Comparison of ENCODE assay signal across 16 cellular contexts in the genomic region with DNA sequence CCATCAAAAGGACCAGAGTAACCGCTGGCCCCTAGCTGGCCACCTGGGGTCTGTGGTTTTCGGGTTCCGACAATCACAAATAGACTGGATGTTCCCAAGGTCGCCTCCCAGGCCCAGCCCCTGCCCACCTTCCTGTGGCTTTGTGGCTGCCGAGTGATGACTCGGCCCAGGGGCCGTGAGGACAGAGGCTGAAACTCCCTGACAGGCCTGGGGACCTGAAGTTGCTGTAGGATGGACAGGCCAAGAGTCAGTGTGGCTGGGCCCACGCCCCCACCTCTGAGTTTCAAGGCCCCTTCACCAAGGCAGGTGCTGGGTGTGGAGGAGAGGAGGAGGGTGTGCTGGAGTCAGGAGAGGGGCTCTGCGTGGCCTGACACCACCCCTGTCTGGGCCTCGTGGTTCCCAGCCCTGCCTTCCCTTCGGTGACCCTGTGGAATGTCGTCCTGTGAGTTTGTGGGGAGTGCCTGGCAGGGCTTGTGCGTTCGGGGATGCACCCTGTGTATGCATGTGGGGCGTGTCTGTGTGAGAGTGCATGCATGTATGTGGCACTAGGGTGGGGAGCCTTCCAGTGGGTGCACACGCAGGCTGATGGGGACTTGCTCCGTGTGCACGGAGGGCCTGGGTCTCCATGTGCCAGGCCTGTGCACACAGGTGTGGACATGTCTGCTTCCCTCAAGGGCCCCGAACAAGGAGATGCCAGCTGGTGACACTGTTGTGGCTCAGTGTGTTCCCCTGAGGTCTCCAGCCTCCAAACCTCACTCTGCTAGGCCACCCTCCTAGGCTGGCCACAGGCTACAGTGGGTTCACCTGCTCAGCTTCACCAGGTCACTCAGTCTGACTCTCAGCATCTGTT. TPM values are rescaled to one million over a fixed set of nuclear protein-coding genes. Genes with fewer than 3 reads are reported as not detected.
A peak's percentile ranks its signal among the peaks of the same experiment; 100 is the strongest.
DNase-seq lines count a peak whose midpoint lies in the region; ATAC-seq and TF ChIP-seq lines count a peak whose summit lies in the region.
"Had no signal": no experiment of that assay in that cellular context is flagged by ENCODE, and none has a peak within 500 bp of the region (broad histone marks: within the 10 kb centered on the region; RNA-seq: fewer than 3 reads in every experiment).

No MANE protein-coding gene starts in this region.

- H3K4me2 ChIP-seq in smooth muscle cell = no peak overlapping the region

- H3K4me3 Mint-ChIP-seq in IgD-negative memory B cell (peak overlapping the region; percentile 22 to 92 (median 75)), progenitor cell of endocrine pancreas (ENCODE audit: low read depth) (no peak overlapping the region)
- peak overlapping the region in 1 of 2 donors; percentile 17 for H3K4me3 Mint-ChIP-seq in stimulated activated naive CD8-positive, alpha-beta T cell treated with anti-CD3 and anti-CD28 coated beads, Interleukin-15, amount 100 ng/mL, for 72 hours
- peak overlapping the region in 2 of 10 donors; percentile 77 to 80 for H3K4me3 Mint-ChIP-seq in naive thymus-derived CD4-positive, alpha-beta T cell

- POLR2A ChIA-PET in naive thymus-derived CD4-positive, alpha-beta T cell (lab: Charles Lee) = interaction anchor here (0.8 kb wide), 1 partner anchor 1830 kb away, joined by 3 read pairs; no protein-coding TSS in a partner anchor

- no peak for TF ChIP-seq CTCF in GM12875 (IDR thresholded peaks at IDR 0.05; ENCODE audit: borderline replicate concordance, insufficient read depth, low read depth, low read length)
- TF ChIP-seq CTCF in epithelial cell of esophagus (IDR thresholded peaks at IDR 0.05; ENCODE audit: insufficient read depth, low read depth, low read length, missing control alignments) = no peak
- no peak for TF ChIP-seq CTCF in progenitor cell of endocrine pancreas (IDR thresholded peaks at IDR 0.05; ENCODE audit: unreplicated experiment)
- no peak for TF ChIP-seq CTCF in gastrocnemius medialis (IDR thresholded peaks at IDR 0.05 in 4 of 5, conservative IDR thresholded peaks at IDR 0.05 in 1 of 5)
- no peak for TF ChIP-seq CTCF in smooth muscle cell (IDR thresholded peaks at IDR 0.05; ENCODE audit: borderline replicate concordance, insufficient read depth, poor library complexity, severe bottlenecking)

- H4K20me1 ChIP-seq in smooth muscle cell (ENCODE audit: low read depth) = no peaks in the 10 kb centered on the region

- H3K27me3 ChIP-seq in gastrocnemius medialis = peaks cover 0 to 4% (median 0%) of the 10 kb centered on the region in 3 donors
- no peaks in the 10 kb centered on the region for H3K27me3 ChIP-seq in smooth muscle cell (ENCODE audit: low read depth)
- H3K27me3 ChIP-seq in naive thymus-derived CD4-positive, alpha-beta T cell (ENCODE audit: control insufficient read depth in 2 of 2, insufficient read depth in 2 of 2, low read length in 2 of 2) = no peaks in the 10 kb centered on the region

- no peaks in the 10 kb centered on the region for H3K36me3 ChIP-seq in gastrocnemius medialis
- H3K36me3 ChIP-seq in smooth muscle cell (ENCODE audit: low read depth) = no peaks in the 10 kb centered on the region
- H3K36me3 ChIP-seq in naive thymus-derived CD4-positive, alpha-beta T cell (ENCODE audit: control insufficient read depth in 2 of 3, insufficient read depth in 3 of 3, low read length in 3 of 3) = no peaks in the 10 kb centered on the region

- H3K36me3 Mint-ChIP-seq in IgD-negative memory B cell (no peaks in the 10 kb centered on the region), progenitor cell of endocrine pancreas (ENCODE audit: insufficient read depth) (no peaks in the 10 kb centered on the region)
- peaks cover 0 to 2% (median 0%) of the 10 kb centered on the region in 5 donors for H3K36me3 Mint-ChIP-seq in naive thymus-derived CD4-positive, alpha-beta T cell

- H3K9me3 ChIP-seq in gastrocnemius medialis (no peaks in the 10 kb centered on the region), smooth muscle cell (replicated peaks; ENCODE audit: low read depth) (no peaks in the 10 kb centered on the region)
- H3K9me3 ChIP-seq in naive thymus-derived CD4-positive, alpha-beta T cell (ENCODE audit: control insufficient read depth in 2 of 3, low read length in 3 of 3) = no peaks in the 10 kb centered on the region

- H3K4me1 ChIP-seq in gastrocnemius medialis (no peaks in the 10 kb centered on the region), smooth muscle cell (ENCODE audit: low read depth) (peaks cover 7% of the 10 kb centered on the region)
- peaks cover 5 to 35% of the 10 kb centered on the region in 2 donors for H3K4me1 ChIP-seq in naive thymus-derived CD4-positive, alpha-beta T cell (ENCODE audit: control insufficient read depth in 2 of 2, insufficient read depth in 2 of 2, low read length in 2 of 2)

- no peaks in the 10 kb centered on the region for H3F3A ChIP-seq in smooth muscle cell (ENCODE audit: low read depth)

- TF ChIP-seq POLR2A in gastrocnemius medialis (IDR thresholded peaks at IDR 0.05) = no peak

- H2AFZ ChIP-seq in smooth muscle cell (ENCODE audit: low read depth) = no peak overlapping the region

- H3K27ac Mint-ChIP-seq in IgD-negative memory B cell (no peak overlapping the region), progenitor cell of endocrine pancreas (peak overlapping the region; percentile 41)
- peak overlapping the region in 1 of 2 donors; percentile 74 for H3K27ac Mint-ChIP-seq in stimulated activated naive CD8-positive, alpha-beta T cell treated with anti-CD3 and anti-CD28 coated beads, Interleukin-15, amount 100 ng/mL, for 72 hours
- peak overlapping the region in 1 of 9 donors; percentile 38 for H3K27ac Mint-ChIP-seq in naive thymus-derived CD4-positive, alpha-beta T cell

- H3K27me3 Mint-ChIP-seq in IgD-negative memory B cell (no peaks in the 10 kb centered on the region), progenitor cell of endocrine pancreas (peaks cover 8% of the 10 kb centered on the region)
- no peaks in the 10 kb centered on the region for H3K27me3 Mint-ChIP-seq in stimulated activated naive CD8-positive, alpha-beta T cell treated with anti-CD3 and anti-CD28 coated beads, Interleukin-15, amount 100 ng/mL, for 72 hours
- peaks cover 0 to 2% (median 0%) of the 10 kb centered on the region in 5 donors for H3K27me3 Mint-ChIP-seq in naive thymus-derived CD4-positive, alpha-beta T cell

- H3K4me1 Mint-ChIP-seq in IgD-negative memory B cell = peaks cover 24 to 68% (median 56%) of the 10 kb centered on the region in 3 donors
- H3K4me1 Mint-ChIP-seq in progenitor cell of endocrine pancreas (ENCODE audit: low read depth) = peaks cover 7% of the 10 kb centered on the region
- peaks cover 56% of the 10 kb centered on the region for H3K4me1 Mint-ChIP-seq in stimulated activated naive CD8-positive, alpha-beta T cell treated with anti-CD3 and anti-CD28 coated beads, Interleukin-15, amount 100 ng/mL, for 72 hours
- H3K4me1 Mint-ChIP-seq in naive thymus-derived CD4-positive, alpha-beta T cell = peaks cover 21 to 36% (median 27%) of the 10 kb centered on the region in 7 donors

- H3K4me3 ChIP-seq in GM12875 (ENCODE audit: low read depth, low read length) (peak overlapping the region; percentile 64), epithelial cell of esophagus (ENCODE audit: low read length) (no peak overlapping the region), gastrocnemius medialis (no peak overlapping the region), smooth muscle cell (no peak overlapping the region)
- no peak overlapping the region for H3K4me3 ChIP-seq in naive thymus-derived CD4-positive, alpha-beta T cell (ENCODE audit: low read length)
- H3K4me3 ChIP-seq: coronary artery had no signal

- in situ Hi-C loops in gastrocnemius medialis (cut with MboI; ENCODE audit: low sequenced_read_pairs in 4 of 4) = no loop called here

- CTCF ChIA-PET in naive thymus-derived CD4-positive, alpha-beta T cell (lab: Charles Lee) = interaction anchor here (0.7 kb wide), 1 partner anchor 59 kb away, joined by 5 read pairs; no protein-coding TSS in a partner anchor

- no peaks in the 10 kb centered on the region for H3K79me2 ChIP-seq in smooth muscle cell (ENCODE audit: low read depth)

- no peak overlapping the region for H3K27ac ChIP-seq in gastrocnemius medialis
- H3K27ac ChIP-seq in smooth muscle cell (ENCODE audit: low read depth) = no peak overlapping the region
- no peak overlapping the region for H3K27ac ChIP-seq in naive thymus-derived CD4-positive, alpha-beta T cell (ENCODE audit: low read depth, low read length)
- H3K27ac ChIP-seq: coronary artery had no signal

- WGBS in smooth muscle cell (ENCODE audit: low lambda C conversion rate) = 59% methylated on average over 16 of the region's 19 CpGs

- H3K9me3 Mint-ChIP-seq in IgD-negative memory B cell = no peaks in the 10 kb centered on the region
- no peaks in the 10 kb centered on the region for H3K9me3 Mint-ChIP-seq in progenitor cell of endocrine pancreas (ENCODE audit: low read depth)
- no peaks in the 10 kb centered on the region for H3K9me3 Mint-ChIP-seq in stimulated activated naive CD8-positive, alpha-beta T cell treated with anti-CD3 and anti-CD28 coated beads, Interleukin-15, amount 100 ng/mL, for 72 hours
- peaks cover 0 to 2% (median 0%) of the 10 kb centered on the region in 11 donors for H3K9me3 Mint-ChIP-seq in naive thymus-derived CD4-positive, alpha-beta T cell

- intact Hi-C loops in gastrocnemius medialis (cut with DNase I; ENCODE audit: low total_unique reads) = no loop called here
- intact Hi-C loops in naive thymus-derived CD4-positive, alpha-beta T cell (cut with micrococcal nuclease) = no loop called here

- ATAC-seq in stimulated activated naive CD8-positive, alpha-beta T cell treated with anti-CD3 and anti-CD28 coated beads, Interleukin-15, amount 100 ng/mL, for 72 hours = no peak
- no peak for ATAC-seq in gastrocnemius medialis
- no peak for ATAC-seq in naive thymus-derived CD4-positive, alpha-beta T cell
- ATAC-seq: right cardiac atrium had no signal

- DNase-seq in epithelial cell of esophagus (ENCODE audit: low read depth) (peak; percentile 78), progenitor cell of endocrine pancreas (ENCODE audit: low spot score, unreplicated experiment) (no peak), gastrocnemius medialis (no peak), smooth muscle cell (lab: John Stamatoyannopoulos, UW; ENCODE audit: unreplicated experiment) (no peak)
- DNase-seq in stimulated activated naive CD8-positive, alpha-beta T cell treated with anti-CD3 and anti-CD28 coated beads, Interleukin-15, amount 100 ng/mL, for 72 hours = no peak
- DNase-seq in naive thymus-derived CD4-positive, alpha-beta T cell = no peak
- DNase-seq: activated CD4-positive, alpha-beta T cell treated with anti-CD3 and anti-CD28 coated beads, Interleukin-2, amount 50 U/mL, for 48 hours; GDM1; NCI-H1694; substantia nigra; T-helper 1 cell had no signal

- no peak overlapping the region for H3K9ac ChIP-seq in smooth muscle cell (ENCODE audit: low read depth)

RNA-seq across cellular contexts. Expression of gene MGAT3, which starts 8.4 kb away (rescaled TPM):
- 2.1 TPM for polyA plus RNA-seq in IgD-negative memory B cell
- total RNA-seq in progenitor cell of endocrine pancreas = 28.8 and 32.7 TPM in 2 replicates
- total RNA-seq in gastrocnemius medialis = 1 to 10 TPM in 1 of 4 donors, under 1 TPM in 3; 0.55 to 1.0 (median 0.59) TPM
- total RNA-seq in smooth muscle cell = 7.8 and 9.4 TPM in 2 replicates
- polyA plus RNA-seq in smooth muscle cell = 3.9 and 4.4 TPM in 2 replicates
- total RNA-seq in naive thymus-derived CD4-positive, alpha-beta T cell = 1 to 10 TPM in 3 of 5 experiments, under 1 TPM in 2; 0.57 to 3.2 (median 1.0) TPM
- polyA plus RNA-seq in naive thymus-derived CD4-positive, alpha-beta T cell = not detected
- total RNA-seq: myocyte had no signal

RNA-seq across cellular contexts. Expression of gene TAB1, which starts 48.9 kb away (rescaled TPM):
- 2.7 TPM for polyA plus RNA-seq in IgD-negative memory B cell
- total RNA-seq in progenitor cell of endocrine pancreas = 31.2 and 40.6 TPM in 2 replicates
- 10 to 100 TPM; 13.3 to 16.3 (median 14.8) TPM for total RNA-seq in gastrocnemius medialis
- 12.9 and 14.8 TPM in 2 replicates for total RNA-seq in smooth muscle cell
- 11.1 and 13.6 TPM in 2 replicates for polyA plus RNA-seq in smooth muscle cell
- 10 to 100 TPM; 27.7 to 51.5 (median 33.8) TPM for total RNA-seq in naive thymus-derived CD4-positive, alpha-beta T cell
- polyA plus RNA-seq in naive thymus-derived CD4-positive, alpha-beta T cell = 1 to 10 TPM; 4.3 to 5.1 TPM

RNA-seq across cellular contexts. Expression of gene MIEF1, which starts 53.7 kb away (rescaled TPM):
- polyA plus RNA-seq in IgD-negative memory B cell (24.8 TPM), smooth muscle cell (11.3 and 14.5 TPM in 2 replicates)
- total RNA-seq in progenitor cell of endocrine pancreas (30.5 and 32.4 TPM in 2 replicates), gastrocnemius medialis (10 to 100 TPM; 11.4 to 25.4 (median 12.9) TPM), smooth muscle cell (11.1 and 17.8 TPM in 2 replicates)
- 10 to 100 TPM; 17.5 to 42.3 (median 37.3) TPM for total RNA-seq in naive thymus-derived CD4-positive, alpha-beta T cell
- polyA plus RNA-seq in naive thymus-derived CD4-positive, alpha-beta T cell = 10 to 100 TPM; 27.8 to 33.2 TPM
